31 cellular contexts compared by ENCODE assay signal in the genomic region with DNA sequence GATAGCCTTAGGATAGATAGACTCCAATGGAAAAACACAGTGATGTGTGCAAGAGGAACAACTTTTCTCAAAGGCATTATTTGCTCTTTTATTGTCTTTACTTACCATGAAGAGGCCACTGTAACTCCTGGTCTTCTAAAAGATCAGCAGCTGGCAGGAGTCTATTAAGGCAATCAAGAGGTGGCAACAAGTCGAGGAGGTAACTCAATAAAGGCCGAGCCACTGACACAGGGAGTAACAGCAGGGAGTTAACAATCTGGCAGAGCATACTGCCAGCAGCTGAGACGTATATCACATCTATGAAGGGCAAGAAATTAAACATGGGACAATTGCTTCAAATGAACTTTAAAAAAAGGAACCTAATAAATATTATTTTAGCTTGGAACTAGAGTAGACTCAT.
DNase-seq lines count a peak whose midpoint lies in the region; ATAC-seq and TF ChIP-seq lines count a peak whose summit lies in the region.
"Had no signal": no experiment of that assay in that cellular context is flagged by ENCODE, and none has a peak within 500 bp of the region (broad histone marks: within the 10 kb centered on the region; RNA-seq: fewer than 3 reads in every experiment).

No MANE protein-coding gene starts in this region.

- TF ChIP-seq CTCF in CD8-positive, alpha-beta T cell (IDR thresholded peaks at IDR 0.05) = no peak
- TF ChIP-seq CTCF in uterus (IDR thresholded peaks at IDR 0.05) = no peak

- H3K36me3 ChIP-seq in CD8-positive, alpha-beta T cell (ENCODE audit: insufficient read depth, low read length) = peaks cover 51% of the 10 kb centered on the region
- no peaks in the 10 kb centered on the region for H3K36me3 ChIP-seq in uterus

- no peak overlapping the region for H3K4me3 ChIP-seq in CD8-positive, alpha-beta T cell (ENCODE audit: low read depth, low read length)
- no peak overlapping the region for H3K4me3 ChIP-seq in uterus
- H3K4me3 ChIP-seq: BLaER1 treated with 17β-estradiol and CSF1 and Interleukin-3, amounts not matched to agents 10 nM and 100 nM; breast epithelium; dorsolateral prefrontal cortex; heart right ventricle; lower lobe of right lung; PC-9; SK-N-MC had no signal

- no peak overlapping the region for H3K27ac ChIP-seq in CD8-positive, alpha-beta T cell (ENCODE audit: low read depth, low read length)
- H3K27ac ChIP-seq in uterus = no peak overlapping the region
- H3K27ac ChIP-seq: BLaER1 treated with 17β-estradiol and CSF1 and Interleukin-3, amounts not matched to agents 10 nM and 100 nM; breast epithelium; dorsolateral prefrontal cortex; heart right ventricle; parathyroid adenoma; PC-9; SK-N-MC had no signal

- no peaks in the 10 kb centered on the region for H3K9me3 Mint-ChIP-seq in CD8-positive, alpha-beta T cell
- H3K9me3 Mint-ChIP-seq: activated CD4-positive, alpha-beta memory T cell treated with anti-CD3 and anti-CD28 coated beads for 36 hours; H9; stimulated activated effector memory CD8-positive, alpha-beta T cell treated with anti-CD3 and anti-CD28 coated beads, Interleukin-12 subunit alpha, Interleukin-12 subunit beta, amount 100 ng/mL, for 72 hours had no signal

- peaks cover 77% of the 10 kb centered on the region for H3K36me3 Mint-ChIP-seq in CD8-positive, alpha-beta T cell

- intact Hi-C loops in CD8-positive, alpha-beta T cell (cut with DNase I, micrococcal nuclease) = no loop called here
- intact Hi-C loops in uterus (cut with DNase I; ENCODE audit: low total_unique reads) = no loop called here

- DNase-seq in CD8-positive, alpha-beta T cell = no peak
- peak; percentile 18 for DNase-seq in DMS 273 treated with DMSO at 0.1 percent for 48 hours (lab: John Stamatoyannopoulos, UW)
- peak; percentile 9 for DNase-seq in NCI-H2227 treated with DMSO at 0.1 percent for 48 hours (lab: John Stamatoyannopoulos, UW)
- peak; percentile 13 for DNase-seq in left kidney (ENCODE audit: low read depth, low spot score)
- no peak for DNase-seq in uterus
- DNase-seq: activated CD4-positive, alpha-beta memory T cell treated with anti-CD3 and anti-CD28 coated beads for 36 hours; activated CD8-positive, alpha-beta memory T cell treated with anti-CD3 and anti-CD28 coated beads, Interleukin-2, amount 50 U/mL, for 48 hours; amygdala; COR-L47; DMS79; dorsolateral prefrontal cortex; foreskin melanocyte; GDM1; H9; heart right ventricle; Kasumi-1; lower lobe of right lung; NCI-H2029; PC-9; retina; trophoblast cell had no signal

- POLR2A ChIA-PET in CD8-positive, alpha-beta T cell (lab: Charles Lee) = no interaction called here

- H3K4me1 ChIP-seq in CD8-positive, alpha-beta T cell (ENCODE audit: insufficient read depth, low read length) = no peaks in the 10 kb centered on the region
- H3K4me1 ChIP-seq in uterus = no peaks in the 10 kb centered on the region
- H3K4me1 ChIP-seq: BLaER1 treated with 17β-estradiol and CSF1 and Interleukin-3, amounts not matched to agents 10 nM and 100 nM; breast epithelium; parathyroid adenoma had no signal

- no peaks in the 10 kb centered on the region for H3K27me3 Mint-ChIP-seq in CD8-positive, alpha-beta T cell (ENCODE audit: low read depth)
- H3K27me3 Mint-ChIP-seq: activated CD4-positive, alpha-beta memory T cell treated with anti-CD3 and anti-CD28 coated beads for 36 hours had no signal

- peak overlapping the region; percentile 41 for H3K27ac Mint-ChIP-seq in CD8-positive, alpha-beta T cell
- H3K27ac Mint-ChIP-seq: activated CD4-positive, alpha-beta memory T cell treated with anti-CD3 and anti-CD28 coated beads for 36 hours had no signal

- H3K4me1 Mint-ChIP-seq in CD8-positive, alpha-beta T cell (ENCODE audit: low read depth) = peaks cover 17% of the 10 kb centered on the region

- no peaks in the 10 kb centered on the region for H3K9me3 ChIP-seq in CD8-positive, alpha-beta T cell (ENCODE audit: low read length)
- no peaks in the 10 kb centered on the region for H3K9me3 ChIP-seq in uterus
- H3K9me3 ChIP-seq: BLaER1 treated with 17β-estradiol and CSF1 and Interleukin-3, amounts not matched to agents 10 nM and 100 nM; breast epithelium; heart right ventricle; lower lobe of right lung had no signal

- CTCF ChIA-PET in CD8-positive, alpha-beta T cell (lab: Charles Lee) = interaction anchor here (1.2 to 1.6 kb wide), 4 partner anchors 9 to 319 kb away, joined by 3 to 6 read pairs (median 4); no protein-coding TSS in a partner anchor

- no peak for ATAC-seq in CD8-positive, alpha-beta T cell
- ATAC-seq in HG02970 (IDR thresholded peaks at IDR 0.05; ENCODE audit: low FRiP score, unreplicated experiment) = no peak
- ATAC-seq in HG02973 (IDR thresholded peaks at IDR 0.05; ENCODE audit: unreplicated experiment) = no peak
- ATAC-seq: activated CD4-positive, CD25-positive, alpha-beta regulatory T cell treated with anti-CD3 and anti-CD28 coated beads, Interleukin-2, amount 50 U/mL, for 24 hours; activated naive CD4-positive, alpha-beta T cell treated with anti-CD3 and anti-CD28 coated beads, Interleukin-2, amount 50 U/mL, for 72 hours; heart right ventricle; HepG2; lower lobe of right lung; stimulated activated effector memory CD8-positive, alpha-beta T cell treated with anti-CD3 and anti-CD28 coated beads, Interleukin-12 subunit alpha, Interleukin-12 subunit beta, amount 100 ng/mL, for 72 hours had no signal

- H3K4me3 Mint-ChIP-seq in CD8-positive, alpha-beta T cell = no peak overlapping the region
- H3K4me3 Mint-ChIP-seq: activated CD4-positive, alpha-beta memory T cell treated with anti-CD3 and anti-CD28 coated beads for 36 hours; H9; stimulated activated effector memory CD8-positive, alpha-beta T cell treated with anti-CD3 and anti-CD28 coated beads, Interleukin-12 subunit alpha, Interleukin-12 subunit beta, amount 100 ng/mL, for 72 hours had no signal

- no peak for TF ChIP-seq POLR2A in uterus (IDR thresholded peaks at IDR 0.05)

- H3K27me3 ChIP-seq in CD8-positive, alpha-beta T cell (ENCODE audit: insufficient read depth, low read length) = no peaks in the 10 kb centered on the region
- no peaks in the 10 kb centered on the region for H3K27me3 ChIP-seq in uterus
- H3K27me3 ChIP-seq: BLaER1 treated with 17β-estradiol and CSF1 and Interleukin-3, amounts not matched to agents 10 nM and 100 nM; breast epithelium; dorsolateral prefrontal cortex; heart right ventricle had no signal

Comparison
In these comparisons a context has a peak if more than half of its experiments do, and no peak if none do; other contexts are left out.
1. DNase-seq: peak in DMS 273 treated with DMSO at 0.1 percent for 48 hours (single experiment), NCI-H2227 treated with DMSO at 0.1 percent for 48 hours (single experiment) and left kidney (single experiment); none in CD8-positive, alpha-beta T cell (0 of 7) and uterus (0 of 2).